Comparison of ENCODE assay signal across 11 cellular contexts in genomic region chr17:560379-560935, GRCh38.
A peak's percentile ranks its signal among the peaks of the same experiment; 100 is the strongest.
DNase-seq lines count a peak whose midpoint lies in the region; ATAC-seq and TF ChIP-seq lines count a peak whose summit lies in the region.
"Had no signal": no experiment of that assay in that cellular context is flagged by ENCODE, and none has a peak within 500 bp of the region (broad histone marks: within the 10 kb centered on the region; RNA-seq: fewer than 3 reads in every experiment).

No MANE protein-coding gene starts in this region.

- DNase-seq in EH (ENCODE audit: low read depth) (peak; percentile 79), WTC11 (ENCODE audit: low spot score) (no peak), fibroblast of pulmonary artery (ENCODE audit: low read depth) (peak; percentile 21), osteocyte (ENCODE audit: extremely low spot score, unreplicated experiment) (no peak), DMS 273 (lab: John Stamatoyannopoulos, UW; ENCODE audit: unreplicated experiment) (no peak), anterior cingulate cortex (lab: John Stamatoyannopoulos, UW) (no peak)
- DNase-seq: Caco-2, Karpas-422, Peyer's patch had no signal

- no peak overlapping the region for H3K4me3 ChIP-seq in fibroblast of pulmonary artery (replicated peaks; ENCODE audit: low read depth, low read length)
- H3K4me3 ChIP-seq: Peyer's patch had no signal

- H3K4me3 Mint-ChIP-seq in WTC11 (no peak overlapping the region), osteocyte (ENCODE audit: unreplicated experiment) (no peak overlapping the region)

- no peaks in the 10 kb centered on the region for H3K9me3 Mint-ChIP-seq in WTC11
- no peaks in the 10 kb centered on the region for H3K9me3 Mint-ChIP-seq in osteocyte (ENCODE audit: unreplicated experiment)

- H3K36me3 Mint-ChIP-seq in WTC11: peaks cover 22% of the 10 kb centered on the region
- peaks cover 21% of the 10 kb centered on the region for H3K36me3 Mint-ChIP-seq in osteocyte (ENCODE audit: unreplicated experiment)

- POLR2A ChIA-PET in WTC11 (lab: Charles Lee): no interaction called here

- ATAC-seq in WTC11: no peak
- no peak for ATAC-seq in HG03354 (IDR thresholded peaks at IDR 0.05; ENCODE audit: poor library complexity, severe bottlenecking, unreplicated experiment)
- ATAC-seq in GM21381 (IDR thresholded peaks at IDR 0.05; ENCODE audit: unreplicated experiment): no peak

- CTCF ChIA-PET in WTC11 (lab: Charles Lee): no interaction called here

- H3K27me3 Mint-ChIP-seq in WTC11 (ENCODE audit: low read depth): no peaks in the 10 kb centered on the region
- no peaks in the 10 kb centered on the region for H3K27me3 Mint-ChIP-seq in osteocyte (ENCODE audit: unreplicated experiment)

- H3K4me1 Mint-ChIP-seq in WTC11: 0 out of 2 replicates have a peak, but pooled peaks cover under 1% of the 10 kb centered on the region
- peaks cover 40% of the 10 kb centered on the region for H3K4me1 Mint-ChIP-seq in osteocyte (ENCODE audit: unreplicated experiment)

- TF ChIP-seq CTCF in WTC11 (IDR thresholded peaks at IDR 0.05) (no peak), fibroblast of pulmonary artery (IDR thresholded peaks at IDR 0.05; ENCODE audit: low read length, missing control alignments) (no peak), osteocyte (IDR thresholded peaks at IDR 0.05) (no peak)

- H3K27ac Mint-ChIP-seq in WTC11 (peak overlapping the region; percentile 5; the same call in 1 of the 2 replicates), osteocyte (ENCODE audit: unreplicated experiment) (peak overlapping the region; percentile 66)

TF ChIP-seq in WTC11, 78 proteins besides CTCF, POLR2A, EP300 and RAD21:
- TF ChIP-seq GTF2I (CRISPR knock-in tag; conservative IDR thresholded peaks at IDR 0.05) (no peak), MLX (CRISPR knock-in tag; IDR thresholded peaks at IDR 0.05) (no peak), E2F4 (CRISPR knock-in tag; IDR thresholded peaks at IDR 0.05; ENCODE audit: borderline replicate concordance, low read depth) (no peak), TP53 (CRISPR knock-in tag; IDR thresholded peaks at IDR 0.05) (no peak), OVOL2 (CRISPR knock-in tag; IDR thresholded peaks at IDR 0.05; ENCODE audit: borderline replicate concordance) (no peak), ZNF396 (CRISPR knock-in tag; IDR thresholded peaks at IDR 0.05; ENCODE audit: borderline replicate concordance) (no peak), ETV6 (CRISPR knock-in tag; IDR thresholded peaks at IDR 0.05) (no peak), CREM (CRISPR knock-in tag; IDR thresholded peaks at IDR 0.05) (no peak), ZNF416 (CRISPR knock-in tag; IDR thresholded peaks at IDR 0.05) (no peak), EMX1 (CRISPR knock-in tag; IDR thresholded peaks at IDR 0.05) (no peak), ZNF671 (CRISPR knock-in tag; IDR thresholded peaks at IDR 0.05) (no peak)
- TF ChIP-seq, protein P1, sequence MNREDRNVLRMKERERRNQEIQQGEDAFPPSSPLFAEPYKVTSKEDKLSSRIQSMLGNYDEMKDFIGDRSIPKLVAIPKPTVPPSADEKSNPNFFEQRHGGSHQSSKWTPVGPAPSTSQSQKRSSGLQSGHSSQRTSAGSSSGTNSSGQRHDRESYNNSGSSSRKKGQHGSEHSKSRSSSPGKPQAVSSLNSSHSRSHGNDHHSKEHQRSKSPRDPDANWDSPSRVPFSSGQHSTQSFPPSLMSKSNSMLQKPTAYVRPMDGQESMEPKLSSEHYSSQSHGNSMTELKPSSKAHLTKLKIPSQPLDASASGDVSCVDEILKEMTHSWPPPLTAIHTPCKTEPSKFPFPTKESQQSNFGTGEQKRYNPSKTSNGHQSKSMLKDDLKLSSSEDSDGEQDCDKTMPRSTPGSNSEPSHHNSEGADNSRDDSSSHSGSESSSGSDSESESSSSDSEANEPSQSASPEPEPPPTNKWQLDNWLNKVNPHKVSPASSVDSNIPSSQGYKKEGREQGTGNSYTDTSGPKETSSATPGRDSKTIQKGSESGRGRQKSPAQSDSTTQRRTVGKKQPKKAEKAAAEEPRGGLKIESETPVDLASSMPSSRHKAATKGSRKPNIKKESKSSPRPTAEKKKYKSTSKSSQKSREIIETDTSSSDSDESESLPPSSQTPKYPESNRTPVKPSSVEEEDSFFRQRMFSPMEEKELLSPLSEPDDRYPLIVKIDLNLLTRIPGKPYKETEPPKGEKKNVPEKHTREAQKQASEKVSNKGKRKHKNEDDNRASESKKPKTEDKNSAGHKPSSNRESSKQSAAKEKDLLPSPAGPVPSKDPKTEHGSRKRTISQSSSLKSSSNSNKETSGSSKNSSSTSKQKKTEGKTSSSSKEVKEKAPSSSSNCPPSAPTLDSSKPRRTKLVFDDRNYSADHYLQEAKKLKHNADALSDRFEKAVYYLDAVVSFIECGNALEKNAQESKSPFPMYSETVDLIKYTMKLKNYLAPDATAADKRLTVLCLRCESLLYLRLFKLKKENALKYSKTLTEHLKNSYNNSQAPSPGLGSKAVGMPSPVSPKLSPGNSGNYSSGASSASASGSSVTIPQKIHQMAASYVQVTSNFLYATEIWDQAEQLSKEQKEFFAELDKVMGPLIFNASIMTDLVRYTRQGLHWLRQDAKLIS (CRISPR knock-in tag; IDR thresholded peaks at IDR 0.05; ENCODE audit: borderline replicate concordance): no peak
- TF ChIP-seq, protein P2, sequence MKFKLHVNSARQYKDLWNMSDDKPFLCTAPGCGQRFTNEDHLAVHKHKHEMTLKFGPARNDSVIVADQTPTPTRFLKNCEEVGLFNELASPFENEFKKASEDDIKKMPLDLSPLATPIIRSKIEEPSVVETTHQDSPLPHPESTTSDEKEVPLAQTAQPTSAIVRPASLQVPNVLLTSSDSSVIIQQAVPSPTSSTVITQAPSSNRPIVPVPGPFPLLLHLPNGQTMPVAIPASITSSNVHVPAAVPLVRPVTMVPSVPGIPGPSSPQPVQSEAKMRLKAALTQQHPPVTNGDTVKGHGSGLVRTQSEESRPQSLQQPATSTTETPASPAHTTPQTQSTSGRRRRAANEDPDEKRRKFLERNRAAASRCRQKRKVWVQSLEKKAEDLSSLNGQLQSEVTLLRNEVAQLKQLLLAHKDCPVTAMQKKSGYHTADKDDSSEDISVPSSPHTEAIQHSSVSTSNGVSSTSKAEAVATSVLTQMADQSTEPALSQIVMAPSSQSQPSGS (CRISPR knock-in tag; IDR thresholded peaks at IDR 0.05; ENCODE audit: borderline replicate concordance, low read depth): no peak
- TF ChIP-seq, protein P3, sequence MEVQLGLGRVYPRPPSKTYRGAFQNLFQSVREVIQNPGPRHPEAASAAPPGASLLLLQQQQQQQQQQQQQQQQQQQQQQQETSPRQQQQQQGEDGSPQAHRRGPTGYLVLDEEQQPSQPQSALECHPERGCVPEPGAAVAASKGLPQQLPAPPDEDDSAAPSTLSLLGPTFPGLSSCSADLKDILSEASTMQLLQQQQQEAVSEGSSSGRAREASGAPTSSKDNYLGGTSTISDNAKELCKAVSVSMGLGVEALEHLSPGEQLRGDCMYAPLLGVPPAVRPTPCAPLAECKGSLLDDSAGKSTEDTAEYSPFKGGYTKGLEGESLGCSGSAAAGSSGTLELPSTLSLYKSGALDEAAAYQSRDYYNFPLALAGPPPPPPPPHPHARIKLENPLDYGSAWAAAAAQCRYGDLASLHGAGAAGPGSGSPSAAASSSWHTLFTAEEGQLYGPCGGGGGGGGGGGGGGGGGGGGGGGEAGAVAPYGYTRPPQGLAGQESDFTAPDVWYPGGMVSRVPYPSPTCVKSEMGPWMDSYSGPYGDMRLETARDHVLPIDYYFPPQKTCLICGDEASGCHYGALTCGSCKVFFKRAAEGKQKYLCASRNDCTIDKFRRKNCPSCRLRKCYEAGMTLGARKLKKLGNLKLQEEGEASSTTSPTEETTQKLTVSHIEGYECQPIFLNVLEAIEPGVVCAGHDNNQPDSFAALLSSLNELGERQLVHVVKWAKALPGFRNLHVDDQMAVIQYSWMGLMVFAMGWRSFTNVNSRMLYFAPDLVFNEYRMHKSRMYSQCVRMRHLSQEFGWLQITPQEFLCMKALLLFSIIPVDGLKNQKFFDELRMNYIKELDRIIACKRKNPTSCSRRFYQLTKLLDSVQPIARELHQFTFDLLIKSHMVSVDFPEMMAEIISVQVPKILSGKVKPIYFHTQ (CRISPR knock-in tag; IDR thresholded peaks at IDR 0.05): no peak

Comparison
In these comparisons a context has a peak if more than half of its experiments do, and no peak if none do; other contexts are left out.
1. DNase-seq: peak in EH (single experiment) and fibroblast of pulmonary artery (single experiment); none in WTC11 (single experiment), osteocyte (single experiment), DMS 273 (single experiment) and anterior cingulate cortex (0 of 58).